ENCODE assay signal across 1 cellular context in genomic region chr3:155805802-155806618, GRCh38.
TF ChIP-seq lines count a peak whose summit lies in the region.

A gene with protein sequence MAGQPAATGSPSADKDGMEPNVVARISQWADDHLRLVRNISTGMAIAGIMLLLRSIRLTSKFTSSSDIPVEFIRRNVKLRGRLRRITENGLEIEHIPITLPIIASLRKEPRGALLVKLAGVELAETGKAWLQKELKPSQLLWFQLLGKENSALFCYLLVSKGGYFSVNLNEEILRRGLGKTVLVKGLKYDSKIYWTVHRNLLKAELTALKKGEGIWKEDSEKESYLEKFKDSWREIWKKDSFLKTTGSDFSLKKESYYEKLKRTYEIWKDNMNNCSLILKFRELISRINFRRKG (minus strand): TSS chr3:155806278. CDS start chr3:155806252, 26 bp downstream.

TF ChIP-seq in HCT116, 20 proteins besides CTCF, POLR2A, EP300 and RAD21 (continued from another document):
- TF ChIP-seq CBX3 (IDR thresholded peaks at IDR 0.05; ENCODE audit: low read depth) = peak; percentile 81; the same call in 1 of the 2 replicates
- TF ChIP-seq EGR1 (IDR thresholded peaks at IDR 0.05; ENCODE audit: low read depth) = peak; percentile 36; the same call in 1 of the 2 replicates
- TF ChIP-seq EZH2 (IDR thresholded peaks at IDR 0.05) = no peak
- no peak for TF ChIP-seq EZH2phosphoT487 (IDR thresholded peaks at IDR 0.05; ENCODE audit: borderline replicate concordance)
- TF ChIP-seq, protein P1, sequence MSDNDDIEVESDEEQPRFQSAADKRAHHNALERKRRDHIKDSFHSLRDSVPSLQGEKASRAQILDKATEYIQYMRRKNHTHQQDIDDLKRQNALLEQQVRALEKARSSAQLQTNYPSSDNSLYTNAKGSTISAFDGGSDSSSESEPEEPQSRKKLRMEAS (IDR thresholded peaks at IDR 0.05) = peak; percentile 88
- no peak for TF ChIP-seq CEBPB (IDR thresholded peaks at IDR 0.05; ENCODE audit: low read depth)
- peak; percentile 60 for TF ChIP-seq POLR2AphosphoS5 (IDR thresholded peaks at IDR 0.05; ENCODE audit: low read depth, low read length)
- TF ChIP-seq, protein P2, sequence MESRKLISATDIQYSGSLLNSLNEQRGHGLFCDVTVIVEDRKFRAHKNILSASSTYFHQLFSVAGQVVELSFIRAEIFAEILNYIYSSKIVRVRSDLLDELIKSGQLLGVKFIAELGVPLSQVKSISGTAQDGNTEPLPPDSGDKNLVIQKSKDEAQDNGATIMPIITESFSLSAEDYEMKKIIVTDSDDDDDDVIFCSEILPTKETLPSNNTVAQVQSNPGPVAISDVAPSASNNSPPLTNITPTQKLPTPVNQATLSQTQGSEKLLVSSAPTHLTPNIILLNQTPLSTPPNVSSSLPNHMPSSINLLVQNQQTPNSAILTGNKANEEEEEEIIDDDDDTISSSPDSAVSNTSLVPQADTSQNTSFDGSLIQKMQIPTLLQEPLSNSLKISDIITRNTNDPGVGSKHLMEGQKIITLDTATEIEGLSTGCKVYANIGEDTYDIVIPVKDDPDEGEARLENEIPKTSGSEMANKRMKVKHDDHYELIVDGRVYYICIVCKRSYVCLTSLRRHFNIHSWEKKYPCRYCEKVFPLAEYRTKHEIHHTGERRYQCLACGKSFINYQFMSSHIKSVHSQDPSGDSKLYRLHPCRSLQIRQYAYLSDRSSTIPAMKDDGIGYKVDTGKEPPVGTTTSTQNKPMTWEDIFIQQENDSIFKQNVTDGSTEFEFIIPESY (IDR thresholded peaks at IDR 0.05; ENCODE audit: extremely low read depth, insufficient replicate concordance, low read length) = peak; percentile 30
- TF ChIP-seq, protein P3, sequence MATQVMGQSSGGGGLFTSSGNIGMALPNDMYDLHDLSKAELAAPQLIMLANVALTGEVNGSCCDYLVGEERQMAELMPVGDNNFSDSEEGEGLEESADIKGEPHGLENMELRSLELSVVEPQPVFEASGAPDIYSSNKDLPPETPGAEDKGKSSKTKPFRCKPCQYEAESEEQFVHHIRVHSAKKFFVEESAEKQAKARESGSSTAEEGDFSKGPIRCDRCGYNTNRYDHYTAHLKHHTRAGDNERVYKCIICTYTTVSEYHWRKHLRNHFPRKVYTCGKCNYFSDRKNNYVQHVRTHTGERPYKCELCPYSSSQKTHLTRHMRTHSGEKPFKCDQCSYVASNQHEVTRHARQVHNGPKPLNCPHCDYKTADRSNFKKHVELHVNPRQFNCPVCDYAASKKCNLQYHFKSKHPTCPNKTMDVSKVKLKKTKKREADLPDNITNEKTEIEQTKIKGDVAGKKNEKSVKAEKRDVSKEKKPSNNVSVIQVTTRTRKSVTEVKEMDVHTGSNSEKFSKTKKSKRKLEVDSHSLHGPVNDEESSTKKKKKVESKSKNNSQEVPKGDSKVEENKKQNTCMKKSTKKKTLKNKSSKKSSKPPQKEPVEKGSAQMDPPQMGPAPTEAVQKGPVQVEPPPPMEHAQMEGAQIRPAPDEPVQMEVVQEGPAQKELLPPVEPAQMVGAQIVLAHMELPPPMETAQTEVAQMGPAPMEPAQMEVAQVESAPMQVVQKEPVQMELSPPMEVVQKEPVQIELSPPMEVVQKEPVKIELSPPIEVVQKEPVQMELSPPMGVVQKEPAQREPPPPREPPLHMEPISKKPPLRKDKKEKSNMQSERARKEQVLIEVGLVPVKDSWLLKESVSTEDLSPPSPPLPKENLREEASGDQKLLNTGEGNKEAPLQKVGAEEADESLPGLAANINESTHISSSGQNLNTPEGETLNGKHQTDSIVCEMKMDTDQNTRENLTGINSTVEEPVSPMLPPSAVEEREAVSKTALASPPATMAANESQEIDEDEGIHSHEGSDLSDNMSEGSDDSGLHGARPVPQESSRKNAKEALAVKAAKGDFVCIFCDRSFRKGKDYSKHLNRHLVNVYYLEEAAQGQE (IDR thresholded peaks at IDR 0.05; ENCODE audit: low read depth) = no peak
